Comparison of ENCODE assay signal across 8 cellular contexts in the genomic region with DNA sequence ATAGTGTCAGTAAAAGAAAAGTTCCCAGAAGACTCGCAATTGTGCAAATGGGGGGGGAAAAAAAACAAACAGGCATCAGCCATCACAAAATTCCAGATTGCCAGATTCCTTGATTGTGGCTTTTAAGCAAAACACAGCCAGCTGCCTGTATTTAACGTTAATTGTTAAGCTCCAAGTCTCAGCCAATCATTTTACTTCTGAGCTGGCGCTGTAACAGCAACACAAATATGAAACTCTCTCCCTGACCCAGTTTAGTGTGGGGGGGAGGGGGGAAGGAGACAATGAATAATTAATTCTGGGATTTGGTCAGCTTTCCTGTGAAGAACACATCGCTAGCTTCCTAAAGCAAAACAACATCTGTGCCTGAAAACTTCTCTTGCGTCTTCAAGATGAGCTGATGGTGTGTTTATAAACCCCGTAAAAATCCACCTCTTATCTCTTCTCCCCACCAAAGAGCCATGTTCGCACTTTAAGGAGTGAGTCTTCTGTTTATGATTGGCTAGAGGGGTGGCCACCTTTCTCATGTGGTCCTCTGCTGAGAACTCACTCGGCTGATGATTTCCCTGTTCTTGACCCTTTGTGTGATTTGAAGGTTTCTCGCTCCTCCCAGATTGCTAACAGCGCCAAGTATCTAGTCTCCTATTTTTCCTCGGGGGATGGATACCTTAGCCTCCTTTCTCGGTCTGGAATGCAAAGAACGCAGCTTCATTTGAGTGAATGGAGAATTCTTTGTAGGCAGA.
DNase-seq lines count a peak whose midpoint lies in the region; ATAC-seq and TF ChIP-seq lines count a peak whose summit lies in the region.

No MANE protein-coding gene starts in this region.

- H3K4me2 ChIP-seq in osteoblast (ENCODE audit: insufficient read depth, low read length): peak overlapping the region; percentile 84

- intact Hi-C loops in Panc1 (cut with micrococcal nuclease; ENCODE audit: unreplicated experiment): loop anchor here (5.0 kb wide), 1 partner anchor 475 kb away; no protein-coding TSS in a partner anchor

- no peaks in the 10 kb centered on the region for H3K79me2 ChIP-seq in osteoblast (ENCODE audit: insufficient read depth, low read length)

- DNase-seq in EH (ENCODE audit: low read depth) (peak; percentile 71), Panc1 (ENCODE audit: low read depth, low spot score) (no peak), fibroblast of the aortic adventitia (ENCODE audit: low read depth) (peak; percentile 52), osteoblast (ENCODE audit: insufficient read length, low spot score, missing footprints) (no peak)
- no peak for DNase-seq in stimulated activated naive CD4-positive, alpha-beta T cell treated with Interleukin-2 at 50 U/mL for 16 hours (lab: John Stamatoyannopoulos, UW)

- no TSS peak for BruUV-seq in Panc1 (replicated peaks; lab: Mats Ljungman, UMichigan)

- TF ChIP-seq CTCF in Panc1 (IDR thresholded peaks at IDR 0.05) (no peak), fibroblast of the aortic adventitia (IDR thresholded peaks at IDR 0.05; ENCODE audit: insufficient read depth, low read length) (no peak), osteoblast (IDR thresholded peaks at IDR 0.05; ENCODE audit: extremely low read depth, low read depth, low read length) (no peak)

- peak overlapping the region; percentile 60 for H2AFZ ChIP-seq in osteoblast (ENCODE audit: low read length)

- in situ Hi-C loops in Panc1 (cut with HindIII; ENCODE audit: low pct_unique_long_range_greater_than_20kb, low sequenced_read_pairs): no loop called here

- H4K20me1 ChIP-seq in osteoblast (ENCODE audit: insufficient read depth, low read length): no peaks in the 10 kb centered on the region

- no peaks in the 10 kb centered on the region for H3K4me1 ChIP-seq in Panc1 (ENCODE audit: control insufficient read depth, insufficient read depth, low read length)
- H3K4me1 ChIP-seq in osteoblast (ENCODE audit: insufficient read depth, low read length): peaks cover 11% of the 10 kb centered on the region

- no peaks in the 10 kb centered on the region for H3K36me3 ChIP-seq in Panc1 (ENCODE audit: control insufficient read depth, insufficient read depth, low read length)
- H3K36me3 ChIP-seq in osteoblast (ENCODE audit: insufficient read depth, low read length): no peaks in the 10 kb centered on the region

- ATAC-seq in Panc1 (no peak), HG02973 (IDR thresholded peaks at IDR 0.05; ENCODE audit: unreplicated experiment) (no peak), HG03460 (IDR thresholded peaks at IDR 0.05; ENCODE audit: unreplicated experiment) (no peak), HG03135 (IDR thresholded peaks at IDR 0.05; ENCODE audit: unreplicated experiment) (no peak)

- H3K4me3 ChIP-seq in Panc1 (ENCODE audit: low read depth in 2 of 2, low read length in 2 of 2) (peak overlapping the region; percentile 13 to 14; a peak in 2 of 4 replicates), fibroblast of the aortic adventitia (ENCODE audit: low read depth, low read length) (peak overlapping the region; percentile 58), osteoblast (ENCODE audit: insufficient read depth, low read length) (peak overlapping the region; percentile 65)

- CTCF ChIA-PET in Panc1 (lab: Charles Lee): interaction anchor here (0.7 kb wide), 1 partner anchor 389 kb away, joined by 5 read pairs; the partner anchor contains the start of gene CTSL

- H3K9me3 ChIP-seq in Panc1 (ENCODE audit: control insufficient read depth, insufficient read depth, low read depth, low read length) (no peaks in the 10 kb centered on the region), osteoblast (ENCODE audit: low read depth, low read length) (no peaks in the 10 kb centered on the region)

- no peaks in the 10 kb centered on the region; the same call in 1 of the 2 replicates for H3K27me3 ChIP-seq in Panc1 (ENCODE audit: control insufficient read depth, insufficient read depth, low read length)
- peaks cover 9% of the 10 kb centered on the region for H3K27me3 ChIP-seq in osteoblast (ENCODE audit: insufficient read depth, low read length)

- no peak overlapping the region for H3K27ac ChIP-seq in Panc1 (ENCODE audit: low read length)
- no peak overlapping the region for H3K27ac ChIP-seq in osteoblast (ENCODE audit: low read depth, low read length)

- POLR2A ChIA-PET in Panc1 (lab: Charles Lee): no interaction called here

Comparison
In these comparisons a context has a peak if more than half of its experiments do, and no peak if none do; other contexts are left out.
1. DNase-seq: peak in EH (single experiment) and fibroblast of the aortic adventitia (single experiment); none in Panc1 (single experiment), osteoblast (single experiment) and stimulated activated naive CD4-positive, alpha-beta T cell treated with Interleukin-2 at 50 U/mL for 16 hours (single experiment).
2. H3K4me3 ChIP-seq: peak in every context shown above with its lines; median percentile 65 in osteoblast; 58 in fibroblast of the aortic adventitia; 14 in Panc1.